Comparison of ENCODE assay signal across 1 cellular context in genomic region chr15:99409097-99409473, GRCh38.
A peak's percentile ranks its signal among the peaks of the same experiment; 100 is the strongest.
TF ChIP-seq lines count a peak whose summit lies in the region.

No MANE protein-coding gene starts in this region.

TF ChIP-seq in HepG2, 621 proteins besides CTCF, POLR2A, EP300 and RAD21 (continued from another document):
- TF ChIP-seq ZMYM3 (CRISPR knock-in tag; IDR thresholded peaks at IDR 0.05) (peak; percentile 42; the same call in 1 of the 2 replicates), ZSCAN31 (CRISPR knock-in tag; IDR thresholded peaks at IDR 0.05; ENCODE audit: low read depth) (0 out of 2 replicates have a peak, but pooled peaks have one; percentile 24), ZNF430 (CRISPR knock-in tag; IDR thresholded peaks at IDR 0.05) (no peak), FOSL2 (CRISPR knock-in tag; IDR thresholded peaks at IDR 0.05) (0 out of 2 replicates have a peak, but pooled peaks have one; percentile 30), IRF2 (CRISPR knock-in tag; IDR thresholded peaks at IDR 0.05) (0 out of 2 replicates have a peak, but pooled peaks have one; percentile 47), REXO4 (CRISPR knock-in tag; IDR thresholded peaks at IDR 0.05; ENCODE audit: borderline replicate concordance) (no peak), U2AF1 (optimal IDR thresholded peaks at IDR 0.05; ENCODE audit: low read depth, low read length) (no peak), SMC3 (IDR thresholded peaks at IDR 0.05; ENCODE audit: low read length) (peak; percentile 86), ZNF331 (CRISPR knock-in tag; IDR thresholded peaks at IDR 0.05) (0 out of 2 replicates have a peak, but pooled peaks have one; percentile 45), ZNF292 (CRISPR knock-in tag; IDR thresholded peaks at IDR 0.05; ENCODE audit: borderline replicate concordance, low read depth) (peak; percentile 59; the same call in 1 of the 2 replicates), DNMT3B (CRISPR knock-in tag; conservative IDR thresholded peaks at IDR 0.05) (no peak), STAG1 (CRISPR knock-in tag; IDR thresholded peaks at IDR 0.05) (peak; percentile 91), SSRP1 (CRISPR knock-in tag; IDR thresholded peaks at IDR 0.05) (no peak), TGIF2 (CRISPR knock-in tag; IDR thresholded peaks at IDR 0.05) (0 out of 2 replicates have a peak, but pooled peaks have one; percentile 36), LCORL (IDR thresholded peaks at IDR 0.05) (no peak), LCORL (CRISPR knock-in tag; IDR thresholded peaks at IDR 0.05) (peak; percentile 39; the same call in 1 of the 2 replicates), MAZ (IDR thresholded peaks at IDR 0.05; ENCODE audit: borderline replicate concordance, low read depth, low read length) (no peak), MAZ (CRISPR knock-in tag; IDR thresholded peaks at IDR 0.05; ENCODE audit: low read depth) (0 out of 2 replicates have a peak, but pooled peaks have one; percentile 17), NFATC3 (CRISPR knock-in tag; IDR thresholded peaks at IDR 0.05) (no peak), ZNF747 (CRISPR knock-in tag; IDR thresholded peaks at IDR 0.05; ENCODE audit: borderline replicate concordance) (peak; percentile 40; the same call in 1 of the 2 replicates), HMGXB4 (CRISPR knock-in tag; IDR thresholded peaks at IDR 0.05; ENCODE audit: borderline replicate concordance in 1 of 2, low read depth in 1 of 2) (peak in 1 of 2 experiments; percentile 71; a peak in 1 of 4 replicates), HOXA3 (CRISPR knock-in tag; IDR thresholded peaks at IDR 0.05) (peak; percentile 24; the same call in 1 of the 2 replicates), ZNF879 (CRISPR knock-in tag; IDR thresholded peaks at IDR 0.05) (no peak), ARID5B (CRISPR knock-in tag; IDR thresholded peaks at IDR 0.05) (peak; percentile 23; the same call in 1 of the 2 replicates), MIXL1 (CRISPR knock-in tag; IDR thresholded peaks at IDR 0.05) (peak; percentile 38; the same call in 1 of the 2 replicates), SALL1 (CRISPR knock-in tag; IDR thresholded peaks at IDR 0.05) (peak; percentile 68), ELF3 (CRISPR knock-in tag; IDR thresholded peaks at IDR 0.05) (0 out of 2 replicates have a peak, but pooled peaks have one; percentile 36), TEAD3 (CRISPR knock-in tag; optimal IDR thresholded peaks at IDR 0.05; ENCODE audit: borderline replicate concordance) (peak; percentile 51), PAX8 (CRISPR knock-in tag; IDR thresholded peaks at IDR 0.05; ENCODE audit: borderline replicate concordance) (no peak), THAP11 (CRISPR knock-in tag; IDR thresholded peaks at IDR 0.05) (0 out of 2 replicates have a peak, but pooled peaks have one; percentile 17), ZSCAN21 (CRISPR knock-in tag; IDR thresholded peaks at IDR 0.05; ENCODE audit: borderline replicate concordance) (0 out of 2 replicates have a peak, but pooled peaks have one; percentile 60)
